ENCODE assay signal across 8 cellular contexts in genomic region chr14:24145700-24146621, GRCh38. TPM values are rescaled to one million over a fixed set of nuclear protein-coding genes. Genes with fewer than 3 reads are reported as not detected.
DNase-seq lines count a peak whose midpoint lies in the region; ATAC-seq and TF ChIP-seq lines count a peak whose summit lies in the region.

TSS of gene PSME2 (minus strand) at chr14:24146610. CDS start at chr14:24146581, 29 bp downstream.

- peak within 1 kb of the TSS; percentile 97 for H3K27ac Mint-ChIP-seq in activated CD4-positive, alpha-beta T cell treated with anti-CD3 and anti-CD28 coated beads for 36 hours
- H3K27ac Mint-ChIP-seq in naive thymus-derived CD8-positive, alpha-beta T cell = peak within 1 kb of the TSS; percentile 91 to 99 (median 96)

- no peaks in the 10 kb centered on the region for H3K27me3 Mint-ChIP-seq in activated CD4-positive, alpha-beta T cell treated with anti-CD3 and anti-CD28 coated beads for 36 hours
- no peaks in the 10 kb centered on the region for H3K27me3 Mint-ChIP-seq in naive thymus-derived CD8-positive, alpha-beta T cell

- H3K4me3 ChIP-seq in epithelial cell of proximal tubule (ENCODE audit: low read depth, low read length) = peak within 1 kb of the TSS; percentile 94

- peaks cover 61% of the 10 kb centered on the region for H3K4me1 Mint-ChIP-seq in activated CD4-positive, alpha-beta T cell treated with anti-CD3 and anti-CD28 coated beads for 36 hours
- peaks cover 23 to 77% (median 73%) of the 10 kb centered on the region in 4 donors for H3K4me1 Mint-ChIP-seq in naive thymus-derived CD8-positive, alpha-beta T cell

- peak within 1 kb of the TSS; percentile 94 for H3K4me3 Mint-ChIP-seq in activated CD4-positive, alpha-beta T cell treated with anti-CD3 and anti-CD28 coated beads for 36 hours
- peak within 1 kb of the TSS; percentile 94 to 100 (median 98) for H3K4me3 Mint-ChIP-seq in naive thymus-derived CD8-positive, alpha-beta T cell

- TF ChIP-seq POLR2A in Raji (IDR thresholded peaks at IDR 0.05; ENCODE audit: insufficient read depth, low read depth, low read length) = peak; percentile 74

- no peak for ATAC-seq in activated CD4-positive, alpha-beta T cell treated with anti-CD3 and anti-CD28 coated beads for 36 hours
- ATAC-seq in naive thymus-derived CD8-positive, alpha-beta T cell = no peak
- ATAC-seq in HG03571 (IDR thresholded peaks at IDR 0.05; ENCODE audit: unreplicated experiment) = no peak

- H3K36me3 Mint-ChIP-seq in activated CD4-positive, alpha-beta T cell treated with anti-CD3 and anti-CD28 coated beads for 36 hours (ENCODE audit: low read depth) = peaks cover 69% of the 10 kb centered on the region
- peaks cover 0 to 36% (median 10%) of the 10 kb centered on the region in 3 donors for H3K36me3 Mint-ChIP-seq in naive thymus-derived CD8-positive, alpha-beta T cell

- no peak for TF ChIP-seq CTCF in epithelial cell of proximal tubule (conservative IDR thresholded peaks at IDR 0.05; ENCODE audit: low read depth, low read length)

- CTCF ChIA-PET in activated CD4-positive, alpha-beta T cell treated with anti-CD3 and anti-CD28 coated beads for 36 hours (lab: Charles Lee) = interaction anchor here (0.6 to 3.6 kb wide), 15 partner anchors 8 to 1088 kb away, joined by 3 to 43 read pairs (median 4); partner anchors contain the start of genes CIDEB, DCAF11, IPO4 and IRF9

- intact Hi-C loops in activated CD4-positive, alpha-beta T cell treated with anti-CD3 and anti-CD28 coated beads for 36 hours (cut with DNase I, micrococcal nuclease) = loop anchor here (1.0 to 10.0 kb wide), 11 partner anchors 10 to 1111 kb away; partner anchors contain the start of genes ACIN1 (in 1 of the 2), C14orf119 (in 1 of the 2), CHMP4A (in 1 of the 2) and DCAF11 (in 1 of the 2)

- POLR2A ChIA-PET in activated CD4-positive, alpha-beta T cell treated with anti-CD3 and anti-CD28 coated beads for 36 hours (lab: Charles Lee) = interaction anchor here (0.9 to 4.1 kb wide), 9 partner anchors 9 to 825 kb away, joined by 3 to 36 read pairs (median 6); partner anchors contain the start of genes DCAF11, IRF9, NRL and PABPN1
- POLR2A ChIA-PET in naive thymus-derived CD8-positive, alpha-beta T cell (lab: Charles Lee) = interaction anchor here (0.6 to 5.1 kb wide), 16 partner anchors 9 to 285 kb away, joined by 3 to 84 read pairs (median 12); partner anchors contain the start of genes CHMP4A, DCAF11, IPO4 and IRF9

- DNase-seq in activated CD4-positive, alpha-beta T cell treated with anti-CD3 and anti-CD28 coated beads for 36 hours = no peak
- DNase-seq in activated CD4-positive, alpha-beta T cell treated with anti-CD3 and anti-CD28 coated beads, Interleukin-2, amount 50 U/mL, for 1 hour = no peak
- no peak for DNase-seq in epithelial cell of proximal tubule (ENCODE audit: low read depth)
- no peak for DNase-seq in naive thymus-derived CD8-positive, alpha-beta T cell
- DNase-seq in activated gamma-delta T cell (lab: John Stamatoyannopoulos, UW) = no peak
- no peak for DNase-seq in NCI-H2107 (lab: John Stamatoyannopoulos, UW)

- H3K9me3 Mint-ChIP-seq in activated CD4-positive, alpha-beta T cell treated with anti-CD3 and anti-CD28 coated beads for 36 hours (ENCODE audit: low read depth) = no peaks in the 10 kb centered on the region
- H3K9me3 Mint-ChIP-seq in naive thymus-derived CD8-positive, alpha-beta T cell = no peaks in the 10 kb centered on the region

RNA-seq across cellular contexts. Expression of gene PSME2, which starts in this region (rescaled TPM):
- total RNA-seq in activated CD4-positive, alpha-beta T cell treated with anti-CD3 and anti-CD28 coated beads for 36 hours = 100 to 1,000 TPM; 445 to 459 TPM
- 156 and 168 TPM in 2 replicates for total RNA-seq in epithelial cell of proximal tubule
- 100 to 1,000 TPM; 129 to 140 TPM for total RNA-seq in naive thymus-derived CD8-positive, alpha-beta T cell
- 100 to 1,000 TPM; 402 to 471 (median 463) TPM for polyA plus RNA-seq in naive thymus-derived CD8-positive, alpha-beta T cell
